ENCODE assay signal across 23 cellular contexts in the genomic region with DNA sequence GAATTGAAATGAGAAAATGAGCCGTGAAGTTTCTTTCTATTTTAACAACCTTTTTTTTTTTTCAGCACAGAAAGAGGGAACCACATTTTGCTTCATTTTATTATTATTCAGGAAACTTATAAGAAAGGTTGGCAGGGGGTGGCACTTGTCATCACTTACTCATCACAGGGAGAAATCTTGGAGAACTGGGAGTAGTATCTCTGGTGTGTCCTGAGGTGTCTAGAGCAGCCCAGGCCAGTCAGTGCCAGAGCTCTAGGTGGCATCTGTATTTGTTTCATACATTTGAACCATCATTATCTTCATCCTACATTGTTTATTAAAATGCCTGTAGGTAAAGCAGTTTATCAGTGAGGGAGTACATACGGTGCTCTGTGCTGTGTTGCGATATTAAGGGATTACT. TPM values are rescaled to one million over a fixed set of nuclear protein-coding genes. Genes with fewer than 3 reads are reported as not detected.
"Had no signal": no experiment of that assay in that cellular context is flagged by ENCODE, and none has a peak within 500 bp of the region (broad histone marks: within the 10 kb centered on the region; RNA-seq: fewer than 3 reads in every experiment).

No MANE protein-coding gene starts in this region.

- H3K36me3 ChIP-seq: esophagus squamous epithelium, left ventricle myocardium inferior, lower lobe of right lung, ovary, sigmoid colon, stomach, thyroid gland had no signal

- H3K27me3 ChIP-seq: ovary, sigmoid colon, stomach, thyroid gland had no signal

- DNase-seq: effector CD8-positive, alpha-beta T cell; endodermal cell; esophagus squamous epithelium; hypothalamus; immature natural killer cell; kidney glomerular epithelial cell; left colon; left ventricle myocardium inferior; lower lobe of right lung; naive thymus-derived CD8-positive, alpha-beta T cell; nephron progenitor cell; occipital lobe; ovary; posterior cingulate gyrus; psoas muscle; right cardiac atrium; sigmoid colon; stimulated activated CD4-positive, alpha-beta T cell treated with anti-CD3 and anti-CD28 coated beads, Interleukin-2, amount 100 ng/mL, for 24 hours; stimulated activated CD4-positive, alpha-beta T cell treated with anti-CD3 and anti-CD28 coated beads, Interleukin-4, amount 100 ng/mL, for 24 hours; stimulated activated naive CD4-positive, alpha-beta T cell treated with Interleukin-2 at 50 U/mL for 16 hours; stomach; thyroid gland had no signal

- ATAC-seq: left colon; lower lobe of right lung; naive thymus-derived CD8-positive, alpha-beta T cell; psoas muscle; stimulated activated effector memory CD8-positive, alpha-beta T cell treated with anti-CD3 and anti-CD28 coated beads, Interleukin-12 subunit alpha, Interleukin-12 subunit beta, amount 100 ng/mL, for 72 hours had no signal

- H3K9me3 ChIP-seq: esophagus squamous epithelium, left ventricle myocardium inferior, lower lobe of right lung, ovary, psoas muscle, sigmoid colon, stomach, thyroid gland had no signal

- H3K4me3 ChIP-seq: esophagus squamous epithelium, left ventricle myocardium inferior, lower lobe of right lung, ovary, psoas muscle, sigmoid colon, stomach, thyroid gland had no signal

- H3K27ac ChIP-seq: esophagus squamous epithelium, lower lobe of right lung, ovary, psoas muscle, sigmoid colon, stomach, thyroid gland had no signal

- H3K4me1 ChIP-seq: esophagus squamous epithelium, lower lobe of right lung, sigmoid colon, stomach, thyroid gland had no signal

RNA-seq across cellular contexts. Expression of a gene that starts 43.8 kb away (rescaled TPM):
- polyA plus RNA-seq: naive thymus-derived CD8-positive, alpha-beta T cell had no signal
